In the genomic region with DNA sequence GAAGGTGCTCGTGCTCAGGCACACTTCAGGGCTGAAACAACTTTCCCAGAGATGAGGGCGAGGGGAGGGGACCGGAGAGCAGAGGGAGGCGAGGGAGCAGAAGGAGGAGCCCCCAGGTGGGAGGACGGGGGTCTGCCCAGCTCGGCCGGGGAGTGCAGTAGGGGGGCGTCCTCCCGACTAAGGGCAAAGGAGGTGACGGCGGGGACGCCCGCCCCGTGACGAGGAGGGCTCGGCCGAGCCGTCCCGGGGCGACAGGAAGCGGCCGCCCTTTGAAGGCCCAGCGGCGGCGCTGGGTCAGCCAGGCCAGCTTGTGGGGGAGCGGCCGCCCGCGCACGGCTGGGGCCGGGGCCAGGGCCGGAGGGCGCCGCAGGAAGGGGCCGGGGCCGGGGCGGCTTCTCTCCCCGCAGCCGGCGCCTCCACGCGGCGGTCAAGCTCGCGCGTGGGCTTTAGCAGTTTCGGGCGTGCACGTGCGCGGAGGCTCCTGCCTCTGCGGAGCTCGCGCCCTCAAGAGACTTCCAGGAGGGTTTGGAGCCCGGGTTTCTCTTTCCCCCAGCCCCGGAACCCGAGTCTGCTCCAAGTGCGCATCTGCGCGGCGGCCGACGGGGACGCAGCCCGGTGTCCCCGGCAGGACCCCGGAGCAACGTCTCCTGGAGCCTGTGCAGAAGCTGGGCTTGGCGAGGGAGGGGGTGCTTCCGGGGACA, we compare ENCODE assay signal across 8 cellular contexts.
A peak's percentile ranks its signal among the peaks of the same experiment; 100 is the strongest.
DNase-seq lines count a peak whose midpoint lies in the region; ATAC-seq and TF ChIP-seq lines count a peak whose summit lies in the region.

No MANE protein-coding gene starts in this region.

- TF ChIP-seq POLR2A in erythroblast (IDR thresholded peaks at IDR 0.05; ENCODE audit: low read length) = no peak

- H3K4me3 Mint-ChIP-seq in HFFc6 = peak overlapping the region; percentile 75

- DNase-seq in HFFc6 (no peak), adipocyte (ENCODE audit: low read depth) (no peak), iPS-NIHi7 (ENCODE audit: extremely low spot score) (peak; percentile 60), erythroblast (lab: John Stamatoyannopoulos, UW) (no peak), NOMO-1 treated with DMSO at 0.1 percent for 48 hours (lab: John Stamatoyannopoulos, UW; ENCODE audit: unreplicated experiment) (no peak), LoVo (ENCODE audit: low spot score) (no peak)
- DNase-seq in stimulated activated CD8-positive, alpha-beta memory T cell treated with anti-CD3 and anti-CD28 coated beads, Interleukin-12 subunit alpha, Interleukin-12 subunit beta, amount 100 ng/mL, for 4 hours (ENCODE audit: low read depth) = peak; percentile 9

- H3K27ac Mint-ChIP-seq in HFFc6 = peak overlapping the region; percentile 66

- peak overlapping the region; percentile 73 for H3K9ac ChIP-seq in adipocyte (ENCODE audit: low read length)

- no peaks in the 10 kb centered on the region for H3K36me3 ChIP-seq in adipocyte (ENCODE audit: control insufficient read depth, insufficient read depth, low read length, severe bottlenecking)

- H3K4me1 ChIP-seq in adipocyte (ENCODE audit: control insufficient read depth, insufficient read depth, low read length) = peaks cover 32% of the 10 kb centered on the region

- peaks cover 2% of the 10 kb centered on the region for H3K27me3 Mint-ChIP-seq in HFFc6 (ENCODE audit: insufficient read depth)

- H3K9me3 ChIP-seq in adipocyte (ENCODE audit: control insufficient read depth, low read length) = no peaks in the 10 kb centered on the region

- ATAC-seq in HG03439 (IDR thresholded peaks at IDR 0.05; ENCODE audit: unreplicated experiment) = no peak

- H3K36me3 Mint-ChIP-seq in HFFc6 (ENCODE audit: low read depth) = no peaks in the 10 kb centered on the region

- no peaks in the 10 kb centered on the region for H3K9me3 Mint-ChIP-seq in HFFc6

- peak overlapping the region; percentile 67 for H3K4me3 ChIP-seq in adipocyte (ENCODE audit: low read length)

- H3K27me3 ChIP-seq in adipocyte (replicated peaks; ENCODE audit: control insufficient read depth, insufficient read depth, low read length) = no peaks in the 10 kb centered on the region

- no peak for TF ChIP-seq CTCF in HFFc6 (IDR thresholded peaks at IDR 0.05)

- H3K4me1 Mint-ChIP-seq in HFFc6 (ENCODE audit: low read depth) = peaks cover 50% of the 10 kb centered on the region

Comparison
In these comparisons a context has a peak if more than half of its experiments do, and no peak if none do; other contexts are left out.
1. DNase-seq: peak in iPS-NIHi7 (single experiment) and stimulated activated CD8-positive, alpha-beta memory T cell treated with anti-CD3 and anti-CD28 coated beads, Interleukin-12 subunit alpha, Interleukin-12 subunit beta, amount 100 ng/mL, for 4 hours (single experiment); none in HFFc6 (single experiment), adipocyte (single experiment), erythroblast (0 of 2), NOMO-1 treated with DMSO at 0.1 percent for 48 hours (single experiment) and LoVo (single experiment).